11 cellular contexts compared by ENCODE assay signal in the genomic region with DNA sequence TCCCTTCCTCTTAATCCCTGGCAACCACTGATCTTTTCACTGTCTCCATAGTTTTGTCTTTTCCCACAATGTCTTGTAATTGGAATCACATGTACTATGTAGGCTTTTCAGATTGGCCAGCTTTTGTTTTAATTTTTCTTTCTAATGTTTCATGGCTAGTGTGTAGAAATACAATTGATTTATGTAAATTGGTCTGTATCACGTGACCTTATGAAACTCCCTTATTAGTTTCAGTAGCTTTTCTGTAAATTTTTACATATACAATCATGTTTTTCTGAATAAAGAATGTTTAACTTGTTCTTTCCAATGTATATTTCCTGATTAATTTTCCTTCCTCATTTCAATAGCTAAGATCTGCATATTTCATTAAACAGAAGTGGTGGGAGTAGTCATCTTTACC.
"Had no signal": no experiment of that assay in that cellular context is flagged by ENCODE, and none has a peak within 500 bp of the region (broad histone marks: within the 10 kb centered on the region; RNA-seq: fewer than 3 reads in every experiment).

No MANE protein-coding gene starts in this region.

- H3K4me3 ChIP-seq: GM23248 had no signal

- DNase-seq: GM23248, H9, HCEC 1CT, HFFc6, IMR-90, Karpas-422, KBM-7 had no signal

- FAIRE-seq: H1, H54 had no signal

- H2AFZ ChIP-seq: GM23248 had no signal

- H3K9ac ChIP-seq: GM23248, KMS-11 had no signal

- H3K27ac ChIP-seq: GM23248, HL-60, KMS-11 had no signal

- H3K4me2 ChIP-seq: KMS-11 had no signal
